Comparison of ENCODE assay signal across 5 cellular contexts in the genomic region with DNA sequence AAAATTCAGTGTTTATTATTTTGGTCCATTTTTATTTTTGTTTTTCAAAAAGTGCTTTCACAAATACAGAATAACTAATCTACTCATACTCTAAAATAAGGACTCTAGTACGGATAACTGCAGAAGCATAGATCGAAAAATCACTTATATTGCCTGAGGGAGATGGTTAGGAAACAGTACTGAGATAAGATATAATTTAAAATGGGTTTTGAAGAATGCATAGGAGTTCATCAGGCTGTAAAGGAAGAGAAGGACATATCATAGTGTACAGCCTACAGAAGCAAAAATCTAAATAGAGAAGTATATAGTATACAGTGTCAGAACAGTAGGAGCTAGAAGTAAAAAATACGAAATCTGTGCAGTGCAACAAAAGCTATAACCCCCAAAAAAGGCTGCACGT.
"Had no signal": no experiment of that assay in that cellular context is flagged by ENCODE, and none has a peak within 500 bp of the region (broad histone marks: within the 10 kb centered on the region; RNA-seq: fewer than 3 reads in every experiment).

No MANE protein-coding gene starts in this region.

- DNase-seq: IMR-90, KBM-7 had no signal

- H3K27ac ChIP-seq: HL-60 had no signal

- H3K4me3 ChIP-seq: K562 had no signal

- ATAC-seq: HepG2, K562 had no signal
